ENCODE assay signal across 8 cellular contexts in genomic region chr12:56684745-56685369, GRCh38. TPM values are rescaled to one million over a fixed set of nuclear protein-coding genes. Genes with fewer than 3 reads are reported as not detected.
DNase-seq lines count a peak whose midpoint lies in the region; ATAC-seq and TF ChIP-seq lines count a peak whose summit lies in the region.

No MANE protein-coding gene starts in this region.

- H3K9ac ChIP-seq in MM.1S (ENCODE audit: low read length) = peak overlapping the region; percentile 83

- H4K20me1 ChIP-seq in MM.1S (ENCODE audit: insufficient read depth, low read length) = peaks cover 17% of the 10 kb centered on the region

- no peaks in the 10 kb centered on the region for H3K9me3 ChIP-seq in MM.1S (replicated peaks; ENCODE audit: insufficient read depth, low read length)
- no peaks in the 10 kb centered on the region for H3K9me3 ChIP-seq in effector memory CD4-positive, alpha-beta T cell (ENCODE audit: control insufficient read depth, low read length)

- ATAC-seq in GM19463 (IDR thresholded peaks at IDR 0.05; ENCODE audit: unreplicated experiment) = no peak
- ATAC-seq in HG02759 (IDR thresholded peaks at IDR 0.05; ENCODE audit: unreplicated experiment) = no peak

- H3K4me3 Mint-ChIP-seq in CD14-positive monocyte (peak overlapping the region; percentile 64 to 84), nephron progenitor cell (peak overlapping the region; percentile 77)

- H3K36me3 ChIP-seq in MM.1S (replicated peaks; ENCODE audit: insufficient read depth, low read length) = peaks cover 8% of the 10 kb centered on the region; the same call in 1 of the 2 replicates
- no peaks in the 10 kb centered on the region for H3K36me3 ChIP-seq in effector memory CD4-positive, alpha-beta T cell (ENCODE audit: control insufficient read depth, insufficient read depth, low read length)

- peak overlapping the region; percentile 97 for H3K4me3 ChIP-seq in MM.1S (ENCODE audit: low read length)
- H3K4me3 ChIP-seq in effector memory CD4-positive, alpha-beta T cell (ENCODE audit: insufficient read depth, low read depth, low read length, poor library complexity, severe bottlenecking) = peak overlapping the region; percentile 31

- no peaks in the 10 kb centered on the region for H3K27me3 Mint-ChIP-seq in CD14-positive monocyte (ENCODE audit: low read depth in 3 of 3)
- H3K27me3 Mint-ChIP-seq in nephron progenitor cell (ENCODE audit: low read depth, poor library complexity) = no peaks in the 10 kb centered on the region

- peak overlapping the region; percentile 76 for H3K4me2 ChIP-seq in MM.1S (ENCODE audit: low read depth, low read length)

- DNase-seq in CD14-positive monocyte (ENCODE audit: low spot score) = no peak
- DNase-seq in MM.1S = peak; percentile 27
- DNase-seq in effector memory CD4-positive, alpha-beta T cell = no peak
- DNase-seq in nephron progenitor cell = no peak
- no peak for DNase-seq in germinal center (ENCODE audit: low spot score)
- DNase-seq in NCI-H1048 (lab: John Stamatoyannopoulos, UW) = no peak

- no peak overlapping the region for H2AFZ ChIP-seq in MM.1S (ENCODE audit: low read length)

- H3K79me2 ChIP-seq in MM.1S (ENCODE audit: low read length) = peaks cover 78% of the 10 kb centered on the region

- H3K9me3 Mint-ChIP-seq in CD14-positive monocyte (peaks cover 0 to 3% (median 0%) of the 10 kb centered on the region in 7 donors), nephron progenitor cell (peaks cover 18% of the 10 kb centered on the region)

- peaks cover 12 to 36% of the 10 kb centered on the region in 2 donors for H3K36me3 Mint-ChIP-seq in CD14-positive monocyte
- H3K36me3 Mint-ChIP-seq in nephron progenitor cell (ENCODE audit: low read depth) = peaks cover 51% of the 10 kb centered on the region

- peaks cover 75% of the 10 kb centered on the region for H3F3A ChIP-seq in MM.1S (ENCODE audit: insufficient read depth, low read length)

- intact Hi-C loops in CD14-positive monocyte (cut with micrococcal nuclease) = loop anchor here (5.0 kb wide), 2 partner anchors 38 to 42 kb away; partner anchors contain the start of genes ATP5F1B (in 2 of the 2) and NACA (in 1 of the 2)

- H3K27ac ChIP-seq in MM.1S (ENCODE audit: low read length) = peak overlapping the region; percentile 99
- H3K27ac ChIP-seq in effector memory CD4-positive, alpha-beta T cell (ENCODE audit: insufficient read depth, low read length, poor library complexity, severe bottlenecking) = peak overlapping the region; percentile 99

- H3K27ac Mint-ChIP-seq in CD14-positive monocyte (peak overlapping the region; percentile 84 to 99 (median 89)), nephron progenitor cell (peak overlapping the region; percentile 66)

- no peaks in the 10 kb centered on the region for H3K9me2 ChIP-seq in MM.1S (replicated peaks; ENCODE audit: insufficient read depth, low read length)

- H3K27me3 ChIP-seq in MM.1S (replicated peaks; ENCODE audit: insufficient read depth, low read length) = no peaks in the 10 kb centered on the region
- no peaks in the 10 kb centered on the region for H3K27me3 ChIP-seq in effector memory CD4-positive, alpha-beta T cell (replicated peaks; ENCODE audit: control insufficient read depth, insufficient read depth, low read length, poor library complexity, severe bottlenecking)

- H3K4me1 ChIP-seq in MM.1S (ENCODE audit: low read length) = peaks cover 6% of the 10 kb centered on the region
- H3K4me1 ChIP-seq in effector memory CD4-positive, alpha-beta T cell (ENCODE audit: control insufficient read depth, insufficient read depth, low read length, poor library complexity, severe bottlenecking) = peaks cover 39% of the 10 kb centered on the region

- TF ChIP-seq CTCF in CD14-positive monocyte (IDR thresholded peaks at IDR 0.05) = no peak
- no peak for TF ChIP-seq CTCF in MM.1S (IDR thresholded peaks at IDR 0.05; ENCODE audit: low read length)
- no peak for TF ChIP-seq CTCF in nephron progenitor cell (IDR thresholded peaks at IDR 0.05)

- peaks cover 48% of the 10 kb centered on the region for H3K4me1 Mint-ChIP-seq in CD14-positive monocyte
- peaks cover 35% of the 10 kb centered on the region for H3K4me1 Mint-ChIP-seq in nephron progenitor cell

RNA-seq across cellular contexts. Expression of gene PTGES3, which starts 3.2 kb away (rescaled TPM):
- 100 to 1,000 TPM; 187 to 232 TPM for polyA plus RNA-seq in CD14-positive monocyte

RNA-seq across cellular contexts. Expression of gene ATP5F1B, which starts 39.1 kb away (rescaled TPM):
- 1,000 to 10,000 TPM; 1,038 to 1,093 TPM for polyA plus RNA-seq in CD14-positive monocyte

RNA-seq across cellular contexts. Expression of gene NACA, which starts 40.2 kb away (rescaled TPM):
- polyA plus RNA-seq in CD14-positive monocyte = 100 to 1,000 TPM; 797 to 937 TPM

RNA-seq across cellular contexts. Expression of gene BAZ2A, which starts 54.7 kb away (rescaled TPM):
- polyA plus RNA-seq in CD14-positive monocyte = 10 to 100 TPM in 1 of 2 donors, 1 to 10 TPM in 1; 8.9 to 21.1 TPM
